20 cellular contexts compared by ENCODE assay signal in the genomic region with DNA sequence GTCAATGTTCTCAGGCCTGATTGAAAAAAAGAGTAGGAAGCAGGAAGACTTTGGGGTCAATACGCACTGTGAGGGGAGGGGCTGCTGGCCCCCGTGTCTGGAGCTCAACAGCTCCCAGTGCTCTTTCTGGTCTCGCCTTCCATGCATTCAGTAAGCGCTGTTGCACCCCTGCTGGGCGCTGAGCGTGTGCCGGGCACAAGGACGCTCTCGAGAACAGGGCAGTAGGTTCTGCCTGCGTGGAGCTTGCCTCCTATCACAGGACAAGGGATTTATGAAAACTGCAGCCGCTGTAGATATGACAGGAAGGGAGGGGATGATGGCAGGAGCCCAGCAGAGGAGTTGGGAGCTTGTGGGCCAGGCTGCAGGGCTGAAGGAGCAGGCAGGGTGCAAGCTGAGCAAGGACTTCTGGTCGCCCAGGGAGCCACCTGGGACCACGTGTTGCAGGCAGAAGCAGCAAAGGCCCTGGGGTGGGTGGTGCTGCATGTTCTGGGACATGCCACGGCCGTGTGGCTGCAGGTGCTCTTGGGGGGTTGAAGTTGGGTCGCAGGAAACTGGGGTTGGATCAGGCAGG.
DNase-seq lines count a peak whose midpoint lies in the region; ATAC-seq and TF ChIP-seq lines count a peak whose summit lies in the region.
"Had no signal": no experiment of that assay in that cellular context is flagged by ENCODE, and none has a peak within 500 bp of the region (broad histone marks: within the 10 kb centered on the region; RNA-seq: fewer than 3 reads in every experiment).

No MANE protein-coding gene starts in this region.

- peaks cover 5% of the 10 kb centered on the region for H3K9me3 Mint-ChIP-seq in activated CD8-positive, alpha-beta memory T cell treated with anti-CD3 and anti-CD28 coated beads, Interleukin-2, amount 10 ng/mL, durations not matched to agents 7 days and 5 days (ENCODE audit: low read depth)
- no peaks in the 10 kb centered on the region for H3K9me3 Mint-ChIP-seq in type B pancreatic cell

- H3K36me3 ChIP-seq in osteoblast (ENCODE audit: insufficient read depth, low read length) (no peaks in the 10 kb centered on the region), body of pancreas (replicated peaks in 1 of 2; ENCODE audit: insufficient read depth in 1 of 2, low read depth in 2 of 2) (no peaks in the 10 kb centered on the region), A673 (ENCODE audit: insufficient read depth, low read length, poor library complexity, severe bottlenecking) (no peaks in the 10 kb centered on the region)
- H3K36me3 ChIP-seq: Peyer's patch had no signal

- no peak overlapping the region for H3K4me3 ChIP-seq in osteoblast (ENCODE audit: insufficient read depth, low read length)
- H3K4me3 ChIP-seq in body of pancreas, result no peak overlapping the region
- no peak overlapping the region for H3K4me3 ChIP-seq in A673 (ENCODE audit: low read depth, low read length, poor library complexity, severe bottlenecking)
- H3K4me3 ChIP-seq: K562, Peyer's patch had no signal

- no peaks in the 10 kb centered on the region for H3K27me3 Mint-ChIP-seq in activated CD8-positive, alpha-beta memory T cell treated with anti-CD3 and anti-CD28 coated beads, Interleukin-2, amount 10 ng/mL, durations not matched to agents 7 days and 5 days
- H3K27me3 Mint-ChIP-seq in type B pancreatic cell, result peaks cover 83% of the 10 kb centered on the region

- no peak overlapping the region for H3K4me2 ChIP-seq in osteoblast (ENCODE audit: insufficient read depth, low read length)

- H3K4me1 Mint-ChIP-seq in activated CD8-positive, alpha-beta memory T cell treated with anti-CD3 and anti-CD28 coated beads, Interleukin-2, amount 10 ng/mL, durations not matched to agents 7 days and 5 days, result no peaks in the 10 kb centered on the region
- no peaks in the 10 kb centered on the region for H3K4me1 Mint-ChIP-seq in type B pancreatic cell (ENCODE audit: unreplicated experiment)

- no peaks in the 10 kb centered on the region for H3K79me2 ChIP-seq in osteoblast (ENCODE audit: insufficient read depth, low read length)

- no peak for ATAC-seq in activated CD8-positive, alpha-beta memory T cell treated with anti-CD3 and anti-CD28 coated beads, Interleukin-2, amount 10 ng/mL, durations not matched to agents 7 days and 5 days
- ATAC-seq in body of pancreas, result no peak
- no peak for ATAC-seq in GM21717 (IDR thresholded peaks at IDR 0.05; ENCODE audit: unreplicated experiment)
- ATAC-seq: HepG2, K562 had no signal

- no peak overlapping the region for H2AFZ ChIP-seq in osteoblast (ENCODE audit: low read length)

- no peaks in the 10 kb centered on the region for H3K9me3 ChIP-seq in osteoblast (ENCODE audit: low read depth, low read length)
- H3K9me3 ChIP-seq in body of pancreas, result no peaks in the 10 kb centered on the region
- H3K9me3 ChIP-seq in A673 (ENCODE audit: low read depth, low read length, poor library complexity, severe bottlenecking), result no peaks in the 10 kb centered on the region
- H3K9me3 ChIP-seq: Peyer's patch had no signal

- H3K27ac Mint-ChIP-seq in activated CD8-positive, alpha-beta memory T cell treated with anti-CD3 and anti-CD28 coated beads, Interleukin-2, amount 10 ng/mL, durations not matched to agents 7 days and 5 days, result no peak overlapping the region
- H3K27ac Mint-ChIP-seq in type B pancreatic cell, result no peak overlapping the region

- H3K4me1 ChIP-seq in osteoblast (ENCODE audit: insufficient read depth, low read length) (no peaks in the 10 kb centered on the region), body of pancreas (no peaks in the 10 kb centered on the region), A673 (ENCODE audit: insufficient read depth, low read length, poor library complexity, severe bottlenecking) (no peaks in the 10 kb centered on the region)
- H3K4me1 ChIP-seq: Peyer's patch had no signal

- TF ChIP-seq POLR2A in body of pancreas (IDR thresholded peaks at IDR 0.05), result no peak

- peak; percentile 28 for DNase-seq in activated CD8-positive, alpha-beta memory T cell treated with anti-CD3 and anti-CD28 coated beads, Interleukin-2, amount 50 U/mL, for 48 hours
- DNase-seq in activated CD8-positive, alpha-beta memory T cell treated with anti-CD3 and anti-CD28 coated beads, Interleukin-2, amount 10 ng/mL, durations not matched to agents 7 days and 5 days, result no peak
- DNase-seq in islet precursor cell (peak; percentile 33), osteoblast (ENCODE audit: insufficient read length, low spot score, missing footprints) (peak; percentile 56), type B pancreatic cell (ENCODE audit: extremely low spot score, unreplicated experiment) (peak; percentile 60), body of pancreas (no peak), A673 (ENCODE audit: low spot score) (no peak)
- DNase-seq: AML-193, C1 segment of cervical spinal cord, MM.1S, NCI-H1048, NCI-H1417 treated with DMSO at 0.1 percent for 48 hours, NCI-H187, NCI-H446, NCI-H526 had no signal

- 34 to 38% methylated on average over 11 to 16 of the region's 16 CpGs for WGBS in body of pancreas, 2 donors

- H3K27ac ChIP-seq in osteoblast (ENCODE audit: low read depth, low read length) (no peak overlapping the region), body of pancreas (no peak overlapping the region), A673 (ENCODE audit: low read depth, low read length, poor library complexity, severe bottlenecking) (no peak overlapping the region)
- H3K27ac ChIP-seq: 22Rv1, Peyer's patch had no signal

- no TSS peak for BruUV-seq in A673 (replicated peaks; lab: Mats Ljungman, UMichigan)

- POLR2A ChIA-PET in A673 (lab: Charles Lee; ENCODE audit: low non-redundant PET), result no interaction called here

- no peaks in the 10 kb centered on the region for H4K20me1 ChIP-seq in osteoblast (ENCODE audit: insufficient read depth, low read length)

- CTCF ChIA-PET in activated CD8-positive, alpha-beta memory T cell treated with anti-CD3 and anti-CD28 coated beads, Interleukin-2, amount 10 ng/mL, durations not matched to agents 7 days and 5 days (lab: Charles Lee), result no interaction called here
- CTCF ChIA-PET in A673 (lab: Charles Lee), result no interaction called here

- no peaks in the 10 kb centered on the region for H3K27me3 ChIP-seq in osteoblast (ENCODE audit: insufficient read depth, low read length)
- H3K27me3 ChIP-seq in body of pancreas, result peaks cover 0 to 6% of the 10 kb centered on the region in 2 donors
- H3K27me3 ChIP-seq in A673 (replicated peaks; ENCODE audit: insufficient read depth, low read depth, low read length, poor library complexity), result peaks cover 68% of the 10 kb centered on the region
- H3K27me3 ChIP-seq: Peyer's patch had no signal

- TF ChIP-seq CTCF in osteoblast (IDR thresholded peaks at IDR 0.05; ENCODE audit: extremely low read depth, low read depth, low read length), result no peak
- no peak for TF ChIP-seq CTCF in type B pancreatic cell (conservative IDR thresholded peaks at IDR 0.05)
- no peak for TF ChIP-seq CTCF in body of pancreas (IDR thresholded peaks at IDR 0.05)
- no peak for TF ChIP-seq CTCF in A673 (conservative IDR thresholded peaks at IDR 0.05; ENCODE audit: low read depth, low read length)

- intact Hi-C loops in body of pancreas (cut with DNase I), result loop anchor here (10.0 kb wide), 1 partner anchor 194 kb away; no protein-coding TSS in a partner anchor
- intact Hi-C loops in A673 (cut with micrococcal nuclease; ENCODE audit: unreplicated experiment), result no loop called here

- H3K36me3 Mint-ChIP-seq in activated CD8-positive, alpha-beta memory T cell treated with anti-CD3 and anti-CD28 coated beads, Interleukin-2, amount 10 ng/mL, durations not matched to agents 7 days and 5 days, result no peaks in the 10 kb centered on the region
- H3K36me3 Mint-ChIP-seq in type B pancreatic cell, result no peaks in the 10 kb centered on the region

- H3K4me3 Mint-ChIP-seq in activated CD8-positive, alpha-beta memory T cell treated with anti-CD3 and anti-CD28 coated beads, Interleukin-2, amount 10 ng/mL, durations not matched to agents 7 days and 5 days, result no peak overlapping the region
- no peak overlapping the region for H3K4me3 Mint-ChIP-seq in type B pancreatic cell

Comparison
In these comparisons a context has a peak if more than half of its experiments do, and no peak if none do; other contexts are left out.
1. DNase-seq: peak in activated CD8-positive, alpha-beta memory T cell treated with anti-CD3 and anti-CD28 coated beads, Interleukin-2, amount 50 U/mL, for 48 hours (single experiment), islet precursor cell (single experiment), osteoblast (single experiment) and type B pancreatic cell (single experiment); none in activated CD8-positive, alpha-beta memory T cell treated with anti-CD3 and anti-CD28 coated beads, Interleukin-2, amount 10 ng/mL, durations not matched to agents 7 days and 5 days (single experiment), body of pancreas (0 of 4) and A673 (single experiment).